ENCODE assay signal across 2 cellular contexts in genomic region chr5:166926806-166927475, GRCh38. TPM values are rescaled to one million over a fixed set of nuclear protein-coding genes. Genes with fewer than 3 reads are reported as not detected.
"Had no signal": no experiment of that assay in that cellular context is flagged by ENCODE, and none has a peak within 500 bp of the region (broad histone marks: within the 10 kb centered on the region; RNA-seq: fewer than 3 reads in every experiment).

No MANE protein-coding gene starts in this region.

RNA-seq across cellular contexts. Expression of gene TENM2, which starts 51.9 kb away (rescaled TPM):
- total RNA-seq: HepG2 had no signal
- polyA plus RNA-seq: HepG2, IgD-negative memory B cell had no signal
